21 cellular contexts compared by ENCODE assay signal in genomic region chr7:127534636-127535035, GRCh38. TPM values are rescaled to one million over a fixed set of nuclear protein-coding genes. Genes with fewer than 3 reads are reported as not detected.
"Had no signal": no experiment of that assay in that cellular context is flagged by ENCODE, and none has a peak within 500 bp of the region (broad histone marks: within the 10 kb centered on the region; RNA-seq: fewer than 3 reads in every experiment).

No MANE protein-coding gene starts in this region.

- H3K4me1 ChIP-seq: gastrocnemius medialis, parathyroid adenoma, upper lobe of left lung had no signal

- H3K36me3 ChIP-seq: esophagus squamous epithelium, gastrocnemius medialis, neutrophil, right lobe of liver, thoracic aorta, tibial nerve, upper lobe of left lung had no signal

- DNase-seq: cortex of kidney; effector memory CD8-positive, alpha-beta T cell; erythroblast; esophagus squamous epithelium; foreskin fibroblast; gastrocnemius medialis; head of caudate nucleus; natural killer cell; right lobe of liver; small intestine; stimulated activated CD4-positive, alpha-beta T cell treated with anti-CD3 and anti-CD28 coated beads, Interleukin-15, amount 100 ng/mL, for 24 hours; stimulated activated CD4-positive, alpha-beta T cell treated with anti-CD3 and anti-CD28 coated beads, Interleukin-2, amount 100 ng/mL, for 48 hours; stimulated activated naive B cell treated with anti-CD40 and anti-IgM and Interleukin-4, amounts not matched to agents 10 μg/mL and 1 μg/mL and 100 μg/mL, for 72 hours had no signal

- ATAC-seq: effector memory CD8-positive, alpha-beta T cell; gastrocnemius medialis; left lobe of liver; natural killer cell; right lobe of liver; stimulated activated naive B cell treated with anti-CD40 and anti-IgM and Interleukin-4, amounts not matched to agents 10 μg/mL and 1 μg/mL and 100 μg/mL, for 72 hours had no signal

- H3K4me3 ChIP-seq: esophagus squamous epithelium, gastrocnemius medialis, lung, right lobe of liver, thoracic aorta, tibial nerve, upper lobe of left lung had no signal

- H3K27me3 ChIP-seq: right lobe of liver, upper lobe of left lung had no signal

- H3K9me3 ChIP-seq: esophagus squamous epithelium, gastrocnemius medialis, neutrophil, right lobe of liver, thoracic aorta, upper lobe of left lung had no signal

- H3K79me2 ChIP-seq: parathyroid adenoma had no signal

- H3K9ac ChIP-seq: parathyroid adenoma had no signal

- H3K27ac ChIP-seq: esophagus squamous epithelium, gastrocnemius medialis, neutrophil, parathyroid adenoma, right lobe of liver, thoracic aorta, tibial nerve, upper lobe of left lung had no signal

- H2AFZ ChIP-seq: parathyroid adenoma had no signal

RNA-seq across cellular contexts. Expression of gene FSCN3, which starts 58.9 kb away (rescaled TPM):
- polyA plus RNA-seq: liver had no signal
